In genomic region chr22:20211997-20212753, GRCh38 we compare ENCODE assay signal across 10 cellular contexts. TPM values are rescaled to one million over a fixed set of nuclear protein-coding genes. Genes with fewer than 3 reads are reported as not detected.
A peak's percentile ranks its signal among the peaks of the same experiment; 100 is the strongest.
DNase-seq lines count a peak whose midpoint lies in the region; ATAC-seq and TF ChIP-seq lines count a peak whose summit lies in the region.
"Had no signal": no experiment of that assay in that cellular context is flagged by ENCODE, and none has a peak within 500 bp of the region (broad histone marks: within the 10 kb centered on the region; RNA-seq: fewer than 3 reads in every experiment).

No MANE protein-coding gene starts in this region.

- H3K9me3 ChIP-seq in SK-N-MC (ENCODE audit: low read depth, low read length) = no peaks in the 10 kb centered on the region
- no peaks in the 10 kb centered on the region for H3K9me3 ChIP-seq in thyroid gland
- H3K9me3 ChIP-seq: A549, colonic mucosa had no signal

- WGBS in thyroid gland, 2 donors = 37 to 56% methylated on average over 21 to 23 of the region's 26 CpGs

- peaks cover 37% of the 10 kb centered on the region for H3K27me3 Mint-ChIP-seq in stimulated activated memory B cell treated with anti-CD40 and anti-IgM and Interleukin-4, amounts not matched to agents 10 μg/mL and 1 μg/mL and 100 μg/mL, for 72 hours

- H3K9me3 Mint-ChIP-seq in stimulated activated memory B cell treated with anti-CD40 and anti-IgM and Interleukin-4, amounts not matched to agents 10 μg/mL and 1 μg/mL and 100 μg/mL, for 72 hours = no peaks in the 10 kb centered on the region

- peak; percentile 49 to 79 for DNase-seq in NCI-H524 (lab: John Stamatoyannopoulos, UW)
- DNase-seq in NCI-H524 treated with DMSO at 0.1 percent for 48 hours (lab: John Stamatoyannopoulos, UW) = no peak
- no peak for DNase-seq in SK-N-MC (ENCODE audit: low read depth, low spot score)
- DNase-seq in hepatic stellate cell (ENCODE audit: low spot score) = peak; percentile 86
- DNase-seq in thyroid gland = peak; percentile 98
- no peak for DNase-seq in AG08395 (ENCODE audit: low spot score)
- DNase-seq: colonic mucosa had no signal

- H3K4me3 ChIP-seq in SK-N-MC (peak overlapping the region; percentile 30), thyroid gland (replicated peaks in 1 of 3) (peak overlapping the region in 1 of 3 donors; percentile 2)
- H3K4me3 ChIP-seq: A549, colonic mucosa had no signal

- H3K4me1 ChIP-seq in thyroid gland = peaks cover 27 to 34% of the 10 kb centered on the region in 2 donors

- no peaks in the 10 kb centered on the region for H3K36me3 Mint-ChIP-seq in stimulated activated memory B cell treated with anti-CD40 and anti-IgM and Interleukin-4, amounts not matched to agents 10 μg/mL and 1 μg/mL and 100 μg/mL, for 72 hours

- H3K9ac ChIP-seq in SK-N-MC (ENCODE audit: insufficient read length) = peak overlapping the region; percentile 55

- peak in 1 of 2 donors; percentile 66 for TF ChIP-seq POLR2A in thyroid gland (IDR thresholded peaks at IDR 0.05)

- H3K27ac ChIP-seq in SK-N-MC (peak overlapping the region; percentile 59; the same call in 1 of the 2 replicates), thyroid gland (peak overlapping the region; percentile 46 to 80 (median 49))
- H3K27ac ChIP-seq: A549, colonic mucosa had no signal

- peaks cover 12% of the 10 kb centered on the region for H3K4me1 Mint-ChIP-seq in stimulated activated memory B cell treated with anti-CD40 and anti-IgM and Interleukin-4, amounts not matched to agents 10 μg/mL and 1 μg/mL and 100 μg/mL, for 72 hours

- intact Hi-C loops in thyroid gland (cut with DNase I) = no loop called here

- ATAC-seq in stimulated activated memory B cell treated with anti-CD40 and anti-IgM and Interleukin-4, amounts not matched to agents 10 μg/mL and 1 μg/mL and 100 μg/mL, for 72 hours = no peak
- no peak for ATAC-seq in GM18873 (IDR thresholded peaks at IDR 0.05; ENCODE audit: low FRiP score, unreplicated experiment)
- ATAC-seq: A549 had no signal

- no peak overlapping the region for H3K27ac Mint-ChIP-seq in stimulated activated memory B cell treated with anti-CD40 and anti-IgM and Interleukin-4, amounts not matched to agents 10 μg/mL and 1 μg/mL and 100 μg/mL, for 72 hours

- H3K36me3 ChIP-seq in SK-N-MC (ENCODE audit: insufficient read depth, low read length) = no peaks in the 10 kb centered on the region
- H3K36me3 ChIP-seq in thyroid gland = no peaks in the 10 kb centered on the region
- H3K36me3 ChIP-seq: colonic mucosa had no signal

- no peak overlapping the region for H3K4me3 Mint-ChIP-seq in stimulated activated memory B cell treated with anti-CD40 and anti-IgM and Interleukin-4, amounts not matched to agents 10 μg/mL and 1 μg/mL and 100 μg/mL, for 72 hours

- no peaks in the 10 kb centered on the region for H3K27me3 ChIP-seq in thyroid gland
- H3K27me3 ChIP-seq: colonic mucosa had no signal

- TF ChIP-seq CTCF in thyroid gland (IDR thresholded peaks at IDR 0.05) = peak in 1 of 6 experiments; percentile 6

RNA-seq across cellular contexts. Expression of gene RTN4R, which starts 55.9 kb away (rescaled TPM):
- 1 to 10 TPM; 4.0 to 8.6 (median 5.9) TPM for total RNA-seq in thyroid gland

Comparison
In these comparisons a context has a peak if more than half of its experiments do, and no peak if none do; other contexts are left out.
1. DNase-seq: peak in NCI-H524 (2 of 2), hepatic stellate cell (single experiment) and thyroid gland (2 of 2); none in NCI-H524 treated with DMSO at 0.1 percent for 48 hours (single experiment), SK-N-MC (single experiment) and AG08395 (single experiment).